ENCODE assay signal across 8 cellular contexts in the genomic region with DNA sequence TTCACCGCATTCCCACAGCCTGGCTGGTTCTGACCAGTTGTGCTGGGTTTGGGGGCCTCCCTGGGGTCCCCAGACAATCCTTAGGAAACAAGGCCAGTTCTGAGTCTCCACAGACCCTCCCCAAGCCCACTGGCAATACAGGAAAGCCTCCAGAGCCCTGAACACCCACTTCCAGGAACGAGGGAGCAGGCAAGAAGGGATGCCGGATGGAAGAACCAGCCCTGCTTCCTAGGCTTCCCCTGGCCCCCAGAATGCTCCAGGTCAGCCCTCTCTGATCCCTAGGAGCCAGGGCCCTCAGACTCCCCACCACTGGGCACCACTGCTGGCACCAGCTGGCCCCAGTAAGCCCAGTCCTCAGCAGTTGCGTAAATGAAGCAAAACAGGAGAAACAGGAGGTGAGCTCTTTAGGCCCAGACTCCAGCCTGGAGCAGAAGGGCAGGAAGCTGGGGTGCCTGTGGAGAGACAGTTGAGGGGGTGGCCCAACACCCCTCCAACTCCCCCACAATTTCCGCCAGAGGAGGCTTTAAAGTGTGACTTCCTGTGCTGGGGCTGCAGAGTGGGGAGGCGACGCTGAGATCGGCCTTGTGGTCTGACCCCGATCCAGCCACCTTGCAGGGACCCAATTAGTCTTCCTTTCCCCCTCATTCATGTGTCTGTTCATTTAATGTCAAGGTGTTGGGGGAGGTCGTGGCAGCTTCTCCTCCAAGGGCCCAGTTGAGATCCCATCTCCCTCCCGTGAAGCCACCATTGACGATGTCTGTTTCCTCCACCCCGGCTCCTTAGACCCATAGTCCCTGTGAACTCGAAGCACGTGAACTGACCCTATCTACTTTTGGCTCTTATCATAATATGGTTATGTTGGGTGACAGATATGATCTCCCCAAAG.
DNase-seq lines count a peak whose midpoint lies in the region; ATAC-seq and TF ChIP-seq lines count a peak whose summit lies in the region.

No MANE protein-coding gene starts in this region.

- H3K27ac ChIP-seq in iPS-18a (ENCODE audit: low read length), result peak overlapping the region; percentile 76

- H3K4me1 ChIP-seq in iPS-18a (ENCODE audit: control insufficient read depth, low read depth, low read length), result peaks cover 52% of the 10 kb centered on the region

- H3K27me3 ChIP-seq in iPS-18a (ENCODE audit: control insufficient read depth, insufficient read depth, low read length), result no peaks in the 10 kb centered on the region

- H3K4me3 Mint-ChIP-seq in stimulated activated naive B cell treated with anti-CD40 and anti-IgM and Interleukin-4, amounts not matched to agents 10 μg/mL and 1 μg/mL and 100 μg/mL, for 72 hours, result peak overlapping the region; percentile 61 to 64

- H3K27me3 Mint-ChIP-seq in stimulated activated naive B cell treated with anti-CD40 and anti-IgM and Interleukin-4, amounts not matched to agents 10 μg/mL and 1 μg/mL and 100 μg/mL, for 72 hours, result peaks cover 36 to 39% of the 10 kb centered on the region in 2 donors

- no peak overlapping the region for H3K27ac Mint-ChIP-seq in stimulated activated naive B cell treated with anti-CD40 and anti-IgM and Interleukin-4, amounts not matched to agents 10 μg/mL and 1 μg/mL and 100 μg/mL, for 72 hours

- no peak for TF ChIP-seq CTCF in NB4 (IDR thresholded peaks at IDR 0.05; ENCODE audit: low read depth, low read length)

- no peak for ATAC-seq in stimulated activated naive B cell treated with anti-CD40 and anti-IgM and Interleukin-4, amounts not matched to agents 10 μg/mL and 1 μg/mL and 100 μg/mL, for 72 hours (replicated peaks)
- ATAC-seq in HG02885 (IDR thresholded peaks at IDR 0.05; ENCODE audit: poor library complexity, unreplicated experiment), result no peak

- peak; percentile 55 for TF ChIP-seq POLR2A in NB4 (IDR thresholded peaks at IDR 0.05; ENCODE audit: extremely low read depth, insufficient read length)

- H3K36me3 Mint-ChIP-seq in stimulated activated naive B cell treated with anti-CD40 and anti-IgM and Interleukin-4, amounts not matched to agents 10 μg/mL and 1 μg/mL and 100 μg/mL, for 72 hours, result peaks cover 0 to 2% of the 10 kb centered on the region in 2 donors

- peak; percentile 92 for DNase-seq in CMK (ENCODE audit: low read depth)
- peak; percentile 97 for DNase-seq in NB4 (ENCODE audit: low read depth)
- DNase-seq in activated gamma-delta T cell treated with anti-CD3 and anti-CD28 coated beads, Interleukin-2, amount 50 U/mL, for 16 hours (ENCODE audit: low read depth), result peak; percentile 65
- no peak for DNase-seq in stimulated activated naive B cell treated with anti-CD40 and anti-IgM and Interleukin-4, amounts not matched to agents 10 μg/mL and 1 μg/mL and 100 μg/mL, for 72 hours
- DNase-seq in NCI-H146 treated with DMSO at 0.1 percent for 48 hours (lab: John Stamatoyannopoulos, UW; ENCODE audit: unreplicated experiment), result no peak
- no peak for DNase-seq in NCI-H2081 treated with DMSO at 0.1 percent for 48 hours (lab: John Stamatoyannopoulos, UW)

- H3K36me3 ChIP-seq in iPS-18a (ENCODE audit: control insufficient read depth, low read depth, low read length), result peaks cover 20% of the 10 kb centered on the region

- peak overlapping the region; percentile 98 for H3K4me3 ChIP-seq in NB4 (ENCODE audit: low read depth, low read length)
- H3K4me3 ChIP-seq in iPS-18a (ENCODE audit: low read length), result peak overlapping the region; percentile 55

- peaks cover 14 to 25% of the 10 kb centered on the region in 2 donors for H3K4me1 Mint-ChIP-seq in stimulated activated naive B cell treated with anti-CD40 and anti-IgM and Interleukin-4, amounts not matched to agents 10 μg/mL and 1 μg/mL and 100 μg/mL, for 72 hours

- no peaks in the 10 kb centered on the region for H3K9me3 Mint-ChIP-seq in stimulated activated naive B cell treated with anti-CD40 and anti-IgM and Interleukin-4, amounts not matched to agents 10 μg/mL and 1 μg/mL and 100 μg/mL, for 72 hours

- H3K9me3 ChIP-seq in iPS-18a (ENCODE audit: control insufficient read depth, low read depth, low read length), result no peaks in the 10 kb centered on the region

- H3K9ac ChIP-seq in iPS-18a (ENCODE audit: low read length), result peak overlapping the region; percentile 78

Comparison
In these comparisons a context has a peak if more than half of its experiments do, and no peak if none do; other contexts are left out.
1. DNase-seq: peak in CMK (single experiment), NB4 (single experiment) and activated gamma-delta T cell treated with anti-CD3 and anti-CD28 coated beads, Interleukin-2, amount 50 U/mL, for 16 hours (single experiment); none in stimulated activated naive B cell treated with anti-CD40 and anti-IgM and Interleukin-4, amounts not matched to agents 10 μg/mL and 1 μg/mL and 100 μg/mL, for 72 hours (single experiment), NCI-H146 treated with DMSO at 0.1 percent for 48 hours (single experiment) and NCI-H2081 treated with DMSO at 0.1 percent for 48 hours (single experiment).